Comparison of ENCODE assay signal across 9 cellular contexts in the genomic region with DNA sequence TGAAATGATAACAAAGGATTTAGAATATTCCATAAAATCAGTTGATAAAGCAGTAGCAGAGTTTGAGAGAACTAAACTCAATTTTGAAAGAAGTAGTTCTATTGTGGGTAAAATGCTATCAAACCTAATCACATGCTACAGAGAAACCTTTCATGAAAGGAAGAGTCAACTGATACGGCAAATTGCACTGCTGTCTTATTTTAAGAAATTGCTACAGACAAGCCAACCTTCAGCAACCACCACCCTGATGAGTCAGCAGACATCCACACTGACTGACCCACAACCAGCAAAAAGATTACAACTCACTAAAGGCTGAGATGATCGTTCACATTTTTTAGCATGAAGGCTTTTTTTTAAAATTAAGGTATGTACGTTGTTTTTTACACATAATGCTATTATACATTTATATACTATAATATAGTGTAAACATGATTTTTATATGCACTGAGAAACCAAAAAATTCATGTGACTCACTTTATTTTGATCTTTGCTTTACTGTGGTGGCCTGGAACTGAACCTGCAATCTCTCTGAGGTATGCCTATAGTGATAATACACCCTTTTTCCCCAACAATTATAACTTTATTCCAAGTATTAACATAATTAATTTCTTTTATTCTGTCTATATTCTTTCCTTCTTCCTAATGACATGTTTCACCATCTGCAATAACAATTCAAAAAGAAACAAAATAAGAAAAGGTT.
DNase-seq lines count a peak whose midpoint lies in the region; ATAC-seq, FAIRE-seq and TF ChIP-seq lines count a peak whose summit lies in the region.
"Had no signal": no experiment of that assay in that cellular context is flagged by ENCODE, and none has a peak within 500 bp of the region (broad histone marks: within the 10 kb centered on the region; RNA-seq: fewer than 3 reads in every experiment).

No MANE protein-coding gene starts in this region.

- DNase-seq in activated CD4-positive, alpha-beta T cell treated with anti-CD3 and anti-CD28 coated beads for 48 hours, result peak; percentile 13
- no peak for DNase-seq in activated CD4-positive, alpha-beta T cell treated with anti-CD3 and anti-CD28 coated beads, Interleukin-2, amount 10 ng/mL, durations not matched to agents 24 days and 14 days
- DNase-seq in NB4 (ENCODE audit: low read depth), result peak; percentile 72
- DNase-seq in bronchial epithelial cell (ENCODE audit: low read depth), result peak; percentile 70
- DNase-seq in skeletal muscle cell (ENCODE audit: low read depth), result peak; percentile 44
- DNase-seq in GM10248 (ENCODE audit: extremely low spot score), result no peak
- DNase-seq in D721Med (ENCODE audit: insufficient read length, low spot score), result no peak

- no peaks in the 10 kb centered on the region for H3K27me3 ChIP-seq in bronchial epithelial cell (ENCODE audit: control insufficient read depth, insufficient read depth, low read length)

- FAIRE-seq in bronchial epithelial cell (lab: Jason Lieb, UNC) (no peak), D721Med (lab: Jason Lieb, UNC) (no peak)

- no peak for TF ChIP-seq CTCF in NB4 (IDR thresholded peaks at IDR 0.05; ENCODE audit: low read depth, low read length)
- no peak for TF ChIP-seq CTCF in bronchial epithelial cell (IDR thresholded peaks at IDR 0.05; ENCODE audit: insufficient read depth, low read length, severe bottlenecking)
- no peak for TF ChIP-seq CTCF in GM10248 (IDR thresholded peaks at IDR 0.05; ENCODE audit: control extremely low read depth, extremely low read depth, low read depth, missing control alignments)
- TF ChIP-seq CTCF in D721Med (IDR thresholded peaks at IDR 0.05; ENCODE audit: insufficient read depth, missing control alignments), result no peak

- no peaks in the 10 kb centered on the region for H3K9me3 Mint-ChIP-seq in activated CD4-positive, alpha-beta T cell treated with anti-CD3 and anti-CD28 coated beads, Interleukin-2, amount 10 ng/mL, durations not matched to agents 24 days and 14 days

- CTCF ChIA-PET in GM10248 (lab: Yijun Ruan, JAX), result interaction anchor here (1.4 kb wide), 1 partner anchor 209 kb away, joined by 5 read pairs; no protein-coding TSS in a partner anchor

- POLR2A ChIA-PET in GM10248 (lab: Yijun Ruan, JAX), result no interaction called here

- H3K36me3 ChIP-seq in bronchial epithelial cell (ENCODE audit: control insufficient read depth, insufficient read depth, low read length), result no peaks in the 10 kb centered on the region

- H3K4me3 ChIP-seq in NB4 (ENCODE audit: low read depth, low read length) (no peak overlapping the region), bronchial epithelial cell (ENCODE audit: low read depth, low read length) (no peak overlapping the region), skeletal muscle cell (ENCODE audit: low read depth, low read length) (no peak overlapping the region)

- peaks cover 12% of the 10 kb centered on the region for H3K4me1 Mint-ChIP-seq in activated CD4-positive, alpha-beta T cell treated with anti-CD3 and anti-CD28 coated beads, Interleukin-2, amount 10 ng/mL, durations not matched to agents 24 days and 14 days

- peaks cover 1% of the 10 kb centered on the region for H3K36me3 Mint-ChIP-seq in activated CD4-positive, alpha-beta T cell treated with anti-CD3 and anti-CD28 coated beads, Interleukin-2, amount 10 ng/mL, durations not matched to agents 24 days and 14 days (ENCODE audit: low read depth)

- TF ChIP-seq POLR2A in NB4 (IDR thresholded peaks at IDR 0.05; ENCODE audit: extremely low read depth, insufficient read length), result no peak

- no peak for ATAC-seq in GM21576 (IDR thresholded peaks at IDR 0.05; ENCODE audit: unreplicated experiment)
- ATAC-seq: stimulated activated memory B cell treated with anti-CD40 and anti-IgM and Interleukin-4, amounts not matched to agents 10 μg/mL and 1 μg/mL and 100 μg/mL, for 72 hours had no signal

- no peak overlapping the region for H3K4me3 Mint-ChIP-seq in activated CD4-positive, alpha-beta T cell treated with anti-CD3 and anti-CD28 coated beads, Interleukin-2, amount 10 ng/mL, durations not matched to agents 24 days and 14 days
- H3K4me3 Mint-ChIP-seq: stimulated activated memory B cell treated with anti-CD40 and anti-IgM and Interleukin-4, amounts not matched to agents 10 μg/mL and 1 μg/mL and 100 μg/mL, for 72 hours had no signal

- no peak overlapping the region for H3K27ac Mint-ChIP-seq in activated CD4-positive, alpha-beta T cell treated with anti-CD3 and anti-CD28 coated beads, Interleukin-2, amount 10 ng/mL, durations not matched to agents 24 days and 14 days
- H3K27ac Mint-ChIP-seq: stimulated activated memory B cell treated with anti-CD40 and anti-IgM and Interleukin-4, amounts not matched to agents 10 μg/mL and 1 μg/mL and 100 μg/mL, for 72 hours had no signal

- no peaks in the 10 kb centered on the region for H3K27me3 Mint-ChIP-seq in activated CD4-positive, alpha-beta T cell treated with anti-CD3 and anti-CD28 coated beads, Interleukin-2, amount 10 ng/mL, durations not matched to agents 24 days and 14 days
- H3K27me3 Mint-ChIP-seq: stimulated activated memory B cell treated with anti-CD40 and anti-IgM and Interleukin-4, amounts not matched to agents 10 μg/mL and 1 μg/mL and 100 μg/mL, for 72 hours had no signal

- intact Hi-C loops in activated CD4-positive, alpha-beta T cell treated with anti-CD3 and anti-CD28 coated beads, Interleukin-2, amount 10 ng/mL, durations not matched to agents 24 days and 14 days (cut with micrococcal nuclease), result no loop called here

Comparison
In these comparisons a context has a peak if more than half of its experiments do, and no peak if none do; other contexts are left out.
1. DNase-seq: peak in activated CD4-positive, alpha-beta T cell treated with anti-CD3 and anti-CD28 coated beads for 48 hours (single experiment), NB4 (single experiment), bronchial epithelial cell (single experiment) and skeletal muscle cell (single experiment); none in activated CD4-positive, alpha-beta T cell treated with anti-CD3 and anti-CD28 coated beads, Interleukin-2, amount 10 ng/mL, durations not matched to agents 24 days and 14 days (single experiment), GM10248 (single experiment) and D721Med (single experiment).